In the genomic region with DNA sequence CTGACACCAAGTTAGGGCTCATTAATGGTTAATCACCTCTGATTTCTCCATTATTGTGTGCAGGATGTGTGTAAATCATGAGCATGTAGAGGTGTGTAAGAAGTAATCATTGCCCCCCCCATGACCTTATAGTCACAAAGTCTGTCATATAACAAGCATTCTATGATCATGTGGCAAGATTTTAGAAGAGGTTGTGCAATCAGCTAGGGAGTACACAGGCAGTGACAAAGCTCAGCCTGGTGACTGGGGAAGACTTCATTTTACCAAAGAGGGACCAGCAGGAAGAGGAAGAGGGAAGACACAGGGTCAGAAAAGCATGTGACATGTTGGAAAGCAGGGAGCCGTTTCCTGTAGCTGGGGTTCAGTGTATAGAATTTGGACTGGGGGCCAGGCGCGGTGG, we compare ENCODE assay signal across 34 cellular contexts.
"Had no signal": no experiment of that assay in that cellular context is flagged by ENCODE, and none has a peak within 500 bp of the region (broad histone marks: within the 10 kb centered on the region; RNA-seq: fewer than 3 reads in every experiment).

No MANE protein-coding gene starts in this region.

- DNase-seq: activated CD4-positive, alpha-beta memory T cell treated with anti-CD3 and anti-CD28 coated beads, Interleukin-2, amount 10 ng/mL, durations not matched to agents 7 days and 5 days; activated CD4-positive, alpha-beta T cell treated with anti-CD3 and anti-CD28 coated beads for 1 hour; activated CD4-positive, alpha-beta T cell treated with anti-CD3 and anti-CD28 coated beads for 48 hours; activated CD4-positive, CD25-positive, alpha-beta regulatory T cell; activated effector memory CD4-positive, alpha-beta T cell treated with anti-CD3 and anti-CD28 coated beads, Interleukin-2, amount 50 U/mL, for 16 hours; activated naive CD4-positive, alpha-beta T cell; activated naive CD4-positive, alpha-beta T cell treated with anti-CD3 and anti-CD28 coated beads, Interleukin-2, amount 50 U/mL, for 16 hours; activated naive CD8-positive, alpha-beta T cell treated with anti-CD3 and anti-CD28 coated beads for 36 hours; activated T-cell treated with anti-CD3 and anti-CD28 coated beads, Interleukin-2, amount 50 U/mL, for 1 hour; activated T-cell treated with anti-CD3 and anti-CD28 coated beads, Interleukin-2, amount 50 U/mL, for 72 hours; amniotic stem cell; aorta; brain microvascular endothelial cell; central memory CD4-positive, alpha-beta T cell; MM.1S; NCI-H1092; NCI-H1417; NCI-H146; NCI-H187; NCI-H2029 treated with DMSO at 0.1 percent for 48 hours; NCI-H2107; NCI-H2171; NCI-H510A; NCI-H526; NCI-H748 treated with DMSO at 0.1 percent for 48 hours; NK-92 treated with Interleukin-12 subunit alpha and Interleukin-12 subunit beta, amount 100 ng/mL, for 24 hours; OCI-M1; SHP77; T-cell; T-helper 17 cell; WERI-Rb-1 had no signal

- ATAC-seq: activated T-cell treated with anti-CD3 and anti-CD28 coated beads, Interleukin-2, amount 50 U/mL, for 72 hours; activated T-helper 17 cell treated with anti-CD3 and anti-CD28 coated beads, Interleukin-2, amount 50 U/mL, for 72 hours; SK-N-SH treated with all-trans-retinoic acid at 6 μM for 48 hours; T-cell; T-helper 17 cell had no signal

- FAIRE-seq: colon had no signal
